23 cellular contexts compared by ENCODE assay signal in the genomic region with DNA sequence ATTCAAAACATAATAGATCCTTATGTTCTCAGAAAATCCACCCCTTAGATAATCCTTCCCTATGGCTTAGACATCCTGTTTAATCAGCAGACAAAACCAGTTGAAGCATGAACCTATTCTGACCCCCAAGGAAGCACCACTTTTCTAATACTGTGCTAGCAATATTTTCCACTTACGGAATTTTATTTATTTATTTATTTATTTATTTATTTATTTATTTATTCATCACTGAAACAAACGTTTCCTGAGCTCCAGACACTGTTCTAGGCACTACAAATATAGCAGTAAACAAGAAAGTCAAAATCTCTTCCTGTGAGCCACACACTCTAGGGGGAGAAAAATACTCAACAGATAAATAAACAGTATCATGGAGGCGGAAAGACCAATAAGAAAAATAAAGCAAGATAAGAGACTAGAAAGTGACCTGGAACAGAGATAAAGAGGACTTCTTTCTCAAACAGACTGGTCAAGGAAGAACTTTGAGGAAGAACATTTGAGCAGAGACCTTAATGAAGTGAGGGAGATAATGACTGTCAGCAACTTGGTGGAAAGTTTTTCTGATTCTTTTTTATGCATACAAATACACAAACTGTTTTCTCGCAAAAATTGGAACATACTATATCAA.
"Had no signal": no experiment of that assay in that cellular context is flagged by ENCODE, and none has a peak within 500 bp of the region (broad histone marks: within the 10 kb centered on the region; RNA-seq: fewer than 3 reads in every experiment).

No MANE protein-coding gene starts in this region.

- H3K36me3 ChIP-seq: left ventricle myocardium inferior, ovary, right atrium auricular region, right lobe of liver, tibial nerve, uterus had no signal

- H3K4me3 Mint-ChIP-seq: mesothelial cell of epicardium; naive thymus-derived CD4-positive, alpha-beta T cell; natural killer cell treated with Interleukin-12 subunit alpha and Interleukin-12 subunit beta and Interleukin-15 and Interleukin-18, amount 100 ng/mL, for 72 hours; stimulated activated memory B cell treated with anti-CD40 and anti-IgM and Interleukin-4, amounts not matched to agents 10 μg/mL and 1 μg/mL and 100 μg/mL, for 72 hours; stimulated activated naive CD8-positive, alpha-beta T cell treated with anti-CD3 and anti-CD28 coated beads, Interleukin-15, amount 100 ng/mL, for 72 hours; type B pancreatic cell had no signal

- H3K9me3 ChIP-seq: left ventricle myocardium inferior, ovary, right atrium auricular region, right lobe of liver, tibial nerve, uterus had no signal

- H3K27me3 Mint-ChIP-seq: progenitor cell of endocrine pancreas had no signal

- H3K27ac ChIP-seq: left ventricle myocardium inferior, ovary, right atrium auricular region, right lobe of liver, tibial nerve, uterus had no signal

- H3K4me2 ChIP-seq: smooth muscle cell had no signal

- DNase-seq: islet precursor cell; left ventricle myocardium inferior; mesendoderm; naive thymus-derived CD4-positive, alpha-beta T cell; ovary; right lobe of liver; stimulated activated CD4-positive, alpha-beta T cell treated with anti-CD3 and anti-CD28 coated beads, Interleukin-1b, Interleukin-23, amount 100 ng/mL, for 48 hours; stimulated activated CD4-positive, alpha-beta T cell treated with anti-CD3 and anti-CD28 coated beads, Interleukin-2, amount 100 ng/mL, for 48 hours; stimulated activated CD4-positive, alpha-beta T cell treated with anti-CD3 and anti-CD28 coated beads, Interleukin-4, amount 100 ng/mL, for 4 hours; stimulated activated CD8-positive, alpha-beta memory T cell treated with anti-CD3 and anti-CD28 coated beads, Interleukin-4, amount 100 ng/mL, for 48 hours; stimulated activated naive CD4-positive, alpha-beta T cell treated with Interleukin-2 at 50 U/mL for 16 hours; stimulated activated naive CD8-positive, alpha-beta T cell treated with anti-CD3 and anti-CD28 coated beads, Interleukin-15, amount 100 ng/mL, for 72 hours; substantia nigra; uterus had no signal

- H3K4me1 ChIP-seq: left ventricle myocardium inferior, right atrium auricular region, right lobe of liver, tibial nerve, uterus had no signal

- H3K36me3 Mint-ChIP-seq: mesothelial cell of epicardium; naive thymus-derived CD4-positive, alpha-beta T cell; natural killer cell treated with Interleukin-12 subunit alpha and Interleukin-12 subunit beta and Interleukin-15 and Interleukin-18, amount 100 ng/mL, for 72 hours; stimulated activated memory B cell treated with anti-CD40 and anti-IgM and Interleukin-4, amounts not matched to agents 10 μg/mL and 1 μg/mL and 100 μg/mL, for 72 hours; type B pancreatic cell had no signal

- H3K27me3 ChIP-seq: ovary, right atrium auricular region, right lobe of liver, tibial nerve, uterus had no signal

- ATAC-seq: naive thymus-derived CD4-positive, alpha-beta T cell; natural killer cell treated with Interleukin-12 subunit alpha and Interleukin-12 subunit beta and Interleukin-15 and Interleukin-18, amount 100 ng/mL, for 72 hours; right lobe of liver; stimulated activated memory B cell treated with anti-CD40 and anti-IgM and Interleukin-4, amounts not matched to agents 10 μg/mL and 1 μg/mL and 100 μg/mL, for 72 hours; stimulated activated naive CD8-positive, alpha-beta T cell treated with anti-CD3 and anti-CD28 coated beads, Interleukin-15, amount 100 ng/mL, for 72 hours had no signal

- H3K27ac Mint-ChIP-seq: mesothelial cell of epicardium; naive thymus-derived CD4-positive, alpha-beta T cell; natural killer cell treated with Interleukin-12 subunit alpha and Interleukin-12 subunit beta and Interleukin-15 and Interleukin-18, amount 100 ng/mL, for 72 hours; progenitor cell of endocrine pancreas; stimulated activated memory B cell treated with anti-CD40 and anti-IgM and Interleukin-4, amounts not matched to agents 10 μg/mL and 1 μg/mL and 100 μg/mL, for 72 hours; stimulated activated naive CD8-positive, alpha-beta T cell treated with anti-CD3 and anti-CD28 coated beads, Interleukin-15, amount 100 ng/mL, for 72 hours; type B pancreatic cell had no signal

- H3K9me3 Mint-ChIP-seq: natural killer cell treated with Interleukin-12 subunit alpha and Interleukin-12 subunit beta and Interleukin-15 and Interleukin-18, amount 100 ng/mL, for 72 hours; stimulated activated memory B cell treated with anti-CD40 and anti-IgM and Interleukin-4, amounts not matched to agents 10 μg/mL and 1 μg/mL and 100 μg/mL, for 72 hours; stimulated activated naive CD8-positive, alpha-beta T cell treated with anti-CD3 and anti-CD28 coated beads, Interleukin-15, amount 100 ng/mL, for 72 hours; type B pancreatic cell had no signal

- H3K4me3 ChIP-seq: left ventricle myocardium inferior, lung, ovary, right atrium auricular region, right lobe of liver, smooth muscle cell, tibial nerve, uterus had no signal

- H3K4me1 Mint-ChIP-seq: stimulated activated memory B cell treated with anti-CD40 and anti-IgM and Interleukin-4, amounts not matched to agents 10 μg/mL and 1 μg/mL and 100 μg/mL, for 72 hours; stimulated activated naive CD8-positive, alpha-beta T cell treated with anti-CD3 and anti-CD28 coated beads, Interleukin-15, amount 100 ng/mL, for 72 hours had no signal
